ENCODE assay signal across 32 cellular contexts in genomic region chr3:38560996-38561717, GRCh38.
"Had no signal": no experiment of that assay in that cellular context is flagged by ENCODE, and none has a peak within 500 bp of the region (broad histone marks: within the 10 kb centered on the region; RNA-seq: fewer than 3 reads in every experiment).

No MANE protein-coding gene starts in this region.

- H3K27ac ChIP-seq: adrenal gland, ascending aorta, esophagus muscularis mucosa, foreskin keratinocyte, pancreas, prostate gland, suprapubic skin, tibial artery, WERI-Rb-1 had no signal

- H3K9me3 Mint-ChIP-seq: activated CD4-positive, alpha-beta memory T cell treated with anti-CD3 and anti-CD28 coated beads, Interleukin-2, amount 10 ng/mL, durations not matched to agents 7 days and 5 days; activated CD4-positive, alpha-beta T cell treated with anti-CD3 and anti-CD28 coated beads, Interleukin-2, amount 10 ng/mL, durations not matched to agents 7 days and 5 days; activated naive CD8-positive, alpha-beta T cell treated with anti-CD3 and anti-CD28 coated beads for 36 hours; activated T-cell treated with anti-CD3 and anti-CD28 coated beads, Interleukin-2, amount 50 U/mL, for 24 hours; activated T-helper 17 cell treated with anti-CD3 and anti-CD28 coated beads, Interleukin-2, amount 50 U/mL, for 72 hours; dendritic cell treated with granulocyte-macrophage colony-stimulating factor and Interleukin-4, amounts not matched to agents 40 ng/mL and 50 ng/mL, for 4 days; immature natural killer cell; mesothelial cell of epicardium; naive thymus-derived CD4-positive, alpha-beta T cell had no signal

- DNase-seq: activated CD4-positive, alpha-beta memory T cell treated with anti-CD3 and anti-CD28 coated beads, Interleukin-2, amount 10 ng/mL, durations not matched to agents 7 days and 5 days; activated CD4-positive, alpha-beta T cell treated with anti-CD3 and anti-CD28 coated beads for 1 hour; activated CD4-positive, alpha-beta T cell treated with anti-CD3 and anti-CD28 coated beads, Interleukin-2, amount 10 ng/mL, durations not matched to agents 7 days and 5 days; activated naive CD4-positive, alpha-beta T cell treated with Interleukin-2 at 50 U/mL for 16 hours; activated naive CD8-positive, alpha-beta T cell treated with anti-CD3 and anti-CD28 coated beads for 36 hours; caudate nucleus; foreskin keratinocyte; hypothalamus; immature natural killer cell; kidney glomerular epithelial cell; naive thymus-derived CD4-positive, alpha-beta T cell; nucleus accumbens; retina; stimulated activated naive CD4-positive, alpha-beta T cell; T-helper 17 cell; T1000 had no signal

- ATAC-seq: activated T-helper 17 cell treated with anti-CD3 and anti-CD28 coated beads, Interleukin-2, amount 50 U/mL, for 72 hours; foreskin keratinocyte; left lobe of liver; naive thymus-derived CD4-positive, alpha-beta T cell; pancreas; SK-N-SH treated with all-trans-retinoic acid at 6 μM for 48 hours; T-helper 17 cell had no signal

- H3K27me3 ChIP-seq: adrenal gland, ascending aorta, esophagus muscularis mucosa, foreskin keratinocyte, heart left ventricle, pancreas, suprapubic skin, tibial artery had no signal

- H3K4me1 Mint-ChIP-seq: activated CD4-positive, alpha-beta memory T cell treated with anti-CD3 and anti-CD28 coated beads, Interleukin-2, amount 10 ng/mL, durations not matched to agents 7 days and 5 days; activated CD4-positive, alpha-beta T cell treated with anti-CD3 and anti-CD28 coated beads, Interleukin-2, amount 10 ng/mL, durations not matched to agents 7 days and 5 days; activated naive CD8-positive, alpha-beta T cell treated with anti-CD3 and anti-CD28 coated beads for 36 hours; activated T-helper 17 cell treated with anti-CD3 and anti-CD28 coated beads, Interleukin-2, amount 50 U/mL, for 72 hours; brain; immature natural killer cell; mesothelial cell of epicardium; T-helper 17 cell had no signal

- H3K36me3 Mint-ChIP-seq: activated naive CD8-positive, alpha-beta T cell treated with anti-CD3 and anti-CD28 coated beads for 36 hours; immature natural killer cell; mesothelial cell of epicardium; naive thymus-derived CD4-positive, alpha-beta T cell had no signal

- H3K4me3 Mint-ChIP-seq: activated CD4-positive, alpha-beta memory T cell treated with anti-CD3 and anti-CD28 coated beads, Interleukin-2, amount 10 ng/mL, durations not matched to agents 7 days and 5 days; activated CD4-positive, alpha-beta T cell treated with anti-CD3 and anti-CD28 coated beads, Interleukin-2, amount 10 ng/mL, durations not matched to agents 7 days and 5 days; activated naive CD8-positive, alpha-beta T cell treated with anti-CD3 and anti-CD28 coated beads for 36 hours; activated T-cell treated with anti-CD3 and anti-CD28 coated beads, Interleukin-2, amount 50 U/mL, for 24 hours; activated T-helper 17 cell treated with anti-CD3 and anti-CD28 coated beads, Interleukin-2, amount 50 U/mL, for 72 hours; brain; dendritic cell treated with granulocyte-macrophage colony-stimulating factor and Interleukin-4, amounts not matched to agents 40 ng/mL and 50 ng/mL, for 4 days; immature natural killer cell; mesothelial cell of epicardium; naive thymus-derived CD4-positive, alpha-beta T cell; T-helper 17 cell had no signal

- H3K4me1 ChIP-seq: adrenal gland, ascending aorta, esophagus muscularis mucosa, foreskin keratinocyte, pancreas, prostate gland, suprapubic skin, tibial artery had no signal

- H3K36me3 ChIP-seq: adrenal gland, ascending aorta, pancreas, prostate gland, suprapubic skin, tibial artery, WERI-Rb-1 had no signal

- H3K9me3 ChIP-seq: adrenal gland, ascending aorta, esophagus muscularis mucosa, heart left ventricle, pancreas, prostate gland, suprapubic skin, tibial artery had no signal

- H3K27me3 Mint-ChIP-seq: activated CD4-positive, alpha-beta T cell treated with anti-CD3 and anti-CD28 coated beads, Interleukin-2, amount 10 ng/mL, durations not matched to agents 7 days and 5 days; activated naive CD8-positive, alpha-beta T cell treated with anti-CD3 and anti-CD28 coated beads for 36 hours; activated T-cell treated with anti-CD3 and anti-CD28 coated beads, Interleukin-2, amount 50 U/mL, for 24 hours; dendritic cell treated with granulocyte-macrophage colony-stimulating factor and Interleukin-4, amounts not matched to agents 40 ng/mL and 50 ng/mL, for 4 days had no signal

- H3K4me3 ChIP-seq: adrenal gland, ascending aorta, esophagus muscularis mucosa, heart left ventricle, pancreas, prostate gland, suprapubic skin, tibial artery had no signal

- H3K27ac Mint-ChIP-seq: activated CD4-positive, alpha-beta memory T cell treated with anti-CD3 and anti-CD28 coated beads, Interleukin-2, amount 10 ng/mL, durations not matched to agents 7 days and 5 days; activated CD4-positive, alpha-beta T cell treated with anti-CD3 and anti-CD28 coated beads, Interleukin-2, amount 10 ng/mL, durations not matched to agents 7 days and 5 days; activated naive CD8-positive, alpha-beta T cell treated with anti-CD3 and anti-CD28 coated beads for 36 hours; activated T-cell treated with anti-CD3 and anti-CD28 coated beads, Interleukin-2, amount 50 U/mL, for 24 hours; activated T-helper 17 cell treated with anti-CD3 and anti-CD28 coated beads, Interleukin-2, amount 50 U/mL, for 72 hours; brain; dendritic cell treated with granulocyte-macrophage colony-stimulating factor and Interleukin-4, amounts not matched to agents 40 ng/mL and 50 ng/mL, for 4 days; immature natural killer cell; mesothelial cell of epicardium; naive thymus-derived CD4-positive, alpha-beta T cell; T-helper 17 cell had no signal

- FAIRE-seq: pancreas had no signal
